30 cellular contexts compared by ENCODE assay signal in the genomic region with DNA sequence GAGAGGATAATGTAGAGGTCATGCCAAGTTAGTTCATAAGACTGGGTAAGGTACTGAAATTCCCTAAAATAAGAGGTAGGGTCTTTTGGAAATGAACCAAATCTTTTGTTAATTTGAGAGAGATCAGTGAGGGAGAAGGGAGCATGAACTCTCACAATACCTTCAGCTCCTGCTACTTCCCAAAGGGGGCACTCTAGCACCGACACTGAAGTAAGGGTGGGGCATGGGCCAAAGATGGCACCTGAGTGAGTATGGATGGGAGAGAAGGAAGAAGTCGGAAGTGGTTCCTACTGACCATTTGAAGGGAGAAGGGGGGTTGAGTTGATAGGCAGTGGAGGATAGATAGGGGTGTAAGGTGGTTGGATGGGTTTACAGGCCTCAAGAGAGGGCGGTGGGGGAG.
"Had no signal": no experiment of that assay in that cellular context is flagged by ENCODE, and none has a peak within 500 bp of the region (broad histone marks: within the 10 kb centered on the region; RNA-seq: fewer than 3 reads in every experiment).

No MANE protein-coding gene starts in this region.

- H3K4me1 ChIP-seq: ascending aorta had no signal

- H3K27ac Mint-ChIP-seq: activated CD4-positive, alpha-beta memory T cell treated with anti-CD3 and anti-CD28 coated beads, Interleukin-2, amount 10 ng/mL, durations not matched to agents 7 days and 5 days; activated CD4-positive, alpha-beta T cell treated with anti-CD3 and anti-CD28 coated beads, Interleukin-2, amount 10 ng/mL, durations not matched to agents 7 days and 5 days; activated naive CD4-positive, alpha-beta T cell treated with anti-CD3 and anti-CD28 coated beads, Interleukin-2, amount 10 ng/mL, durations not matched to agents 7 days and 5 days; activated naive CD4-positive, alpha-beta T cell treated with anti-CD3 and anti-CD28 coated beads, Interleukin-2, amount 50 U/mL, for 72 hours; activated naive CD8-positive, alpha-beta T cell treated with anti-CD3 and anti-CD28 coated beads, Interleukin-2, amount 10 ng/mL, durations not matched to agents 7 days and 5 days; activated T-cell treated with anti-CD3 and anti-CD28 coated beads, Interleukin-2, amount 50 U/mL, for 24 hours; activated T-cell treated with anti-CD3 and anti-CD28 coated beads, Interleukin-2, amount 50 U/mL, for 72 hours; dendritic cell treated with granulocyte-macrophage colony-stimulating factor and Interleukin-4, amounts not matched to agents 40 ng/mL and 50 ng/mL, for 4 days; endodermal cell; T-helper 17 cell; T-helper 2 cell treated with Interferon-gamma antibody and Interleukin-4, amounts not matched to agents 5 μg/mL and 100 μg/mL, for 36 hours had no signal

- H3K27me3 ChIP-seq: ascending aorta, brain microvascular endothelial cell had no signal

- FAIRE-seq: bronchial epithelial cell, frontal cortex had no signal

- ATAC-seq: activated naive CD4-positive, alpha-beta T cell treated with anti-CD3 and anti-CD28 coated beads, Interleukin-2, amount 50 U/mL, for 72 hours; activated T-cell treated with anti-CD3 and anti-CD28 coated beads, Interleukin-2, amount 50 U/mL, for 72 hours; esophagus mucosa; T-helper 17 cell had no signal

- H3K4me3 ChIP-seq: ascending aorta, coronary artery, dorsolateral prefrontal cortex had no signal

- H3K27ac ChIP-seq: ascending aorta, brain microvascular endothelial cell, coronary artery, dorsolateral prefrontal cortex had no signal

- H3K27me3 Mint-ChIP-seq: activated CD4-positive, alpha-beta memory T cell treated with anti-CD3 and anti-CD28 coated beads, Interleukin-2, amount 10 ng/mL, durations not matched to agents 7 days and 5 days; activated CD4-positive, alpha-beta T cell treated with anti-CD3 and anti-CD28 coated beads, Interleukin-2, amount 10 ng/mL, durations not matched to agents 7 days and 5 days; activated naive CD4-positive, alpha-beta T cell treated with anti-CD3 and anti-CD28 coated beads, Interleukin-2, amount 10 ng/mL, durations not matched to agents 7 days and 5 days; activated naive CD8-positive, alpha-beta T cell treated with anti-CD3 and anti-CD28 coated beads, Interleukin-2, amount 10 ng/mL, durations not matched to agents 7 days and 5 days; activated T-cell treated with anti-CD3 and anti-CD28 coated beads, Interleukin-2, amount 50 U/mL, for 24 hours; central memory CD8-positive, alpha-beta T cell; dendritic cell treated with granulocyte-macrophage colony-stimulating factor and Interleukin-4, amounts not matched to agents 40 ng/mL and 50 ng/mL, for 4 days; T-helper 17 cell had no signal

- H3K36me3 Mint-ChIP-seq: activated naive CD8-positive, alpha-beta T cell treated with anti-CD3 and anti-CD28 coated beads, Interleukin-2, amount 10 ng/mL, durations not matched to agents 7 days and 5 days had no signal

- DNase-seq: activated CD4-positive, alpha-beta memory T cell treated with anti-CD3 and anti-CD28 coated beads, Interleukin-2, amount 10 ng/mL, durations not matched to agents 7 days and 5 days; activated CD4-positive, alpha-beta T cell treated with anti-CD3 and anti-CD28 coated beads for 1 hour; activated CD4-positive, alpha-beta T cell treated with anti-CD3 and anti-CD28 coated beads for 4 hours; activated CD4-positive, alpha-beta T cell treated with anti-CD3 and anti-CD28 coated beads, Interleukin-2, amount 10 ng/mL, durations not matched to agents 7 days and 5 days; activated CD4-positive, alpha-beta T cell treated with anti-CD3 and anti-CD28 coated beads, Interleukin-2, amount 50 U/mL, for 4 hours; activated CD8-positive, alpha-beta memory T cell treated with anti-CD3 and anti-CD28 coated beads, Interleukin-2, amount 50 U/mL, for 48 hours; activated gamma-delta T cell; activated naive CD4-positive, alpha-beta T cell; activated naive CD4-positive, alpha-beta T cell treated with anti-CD3 and anti-CD28 coated beads, Interleukin-2, amount 10 ng/mL, durations not matched to agents 7 days and 5 days; activated naive CD8-positive, alpha-beta T cell treated with anti-CD3 and anti-CD28 coated beads, Interleukin-2, amount 10 ng/mL, durations not matched to agents 7 days and 5 days; activated T-cell treated with anti-CD3 and anti-CD28 coated beads for 4 hours; activated T-cell treated with anti-CD3 and anti-CD28 coated beads, Interleukin-2, amount 50 U/mL, for 24 hours; activated T-cell treated with anti-CD3 and anti-CD28 coated beads, Interleukin-2, amount 50 U/mL, for 72 hours; brain microvascular endothelial cell; dorsolateral prefrontal cortex; effector memory CD4-positive, alpha-beta T cell; endodermal cell; foreskin fibroblast; head of caudate nucleus; T-helper 17 cell; T1000 had no signal

- H3K36me3 ChIP-seq: ascending aorta, brain microvascular endothelial cell had no signal

- H3K4me1 Mint-ChIP-seq: activated CD4-positive, alpha-beta memory T cell treated with anti-CD3 and anti-CD28 coated beads, Interleukin-2, amount 10 ng/mL, durations not matched to agents 7 days and 5 days; activated naive CD8-positive, alpha-beta T cell treated with anti-CD3 and anti-CD28 coated beads, Interleukin-2, amount 10 ng/mL, durations not matched to agents 7 days and 5 days; central memory CD8-positive, alpha-beta T cell; T-helper 17 cell had no signal

- H3K4me3 Mint-ChIP-seq: activated CD4-positive, alpha-beta memory T cell treated with anti-CD3 and anti-CD28 coated beads, Interleukin-2, amount 10 ng/mL, durations not matched to agents 7 days and 5 days; activated CD4-positive, alpha-beta T cell treated with anti-CD3 and anti-CD28 coated beads, Interleukin-2, amount 10 ng/mL, durations not matched to agents 7 days and 5 days; activated naive CD4-positive, alpha-beta T cell treated with anti-CD3 and anti-CD28 coated beads, Interleukin-2, amount 10 ng/mL, durations not matched to agents 7 days and 5 days; activated naive CD8-positive, alpha-beta T cell treated with anti-CD3 and anti-CD28 coated beads, Interleukin-2, amount 10 ng/mL, durations not matched to agents 7 days and 5 days; activated T-cell treated with anti-CD3 and anti-CD28 coated beads, Interleukin-2, amount 50 U/mL, for 24 hours; activated T-cell treated with anti-CD3 and anti-CD28 coated beads, Interleukin-2, amount 50 U/mL, for 72 hours; central memory CD8-positive, alpha-beta T cell; dendritic cell treated with granulocyte-macrophage colony-stimulating factor and Interleukin-4, amounts not matched to agents 40 ng/mL and 50 ng/mL, for 4 days; endodermal cell; T-helper 17 cell; T-helper 2 cell treated with Interferon-gamma antibody and Interleukin-4, amounts not matched to agents 5 μg/mL and 100 μg/mL, for 36 hours had no signal
